Comparison of ENCODE assay signal across 1 cellular context in genomic region chr17:60102015-60102631, GRCh38.
TF ChIP-seq lines count a peak whose summit lies in the region.

No MANE protein-coding gene starts in this region.

TF ChIP-seq in K562, 482 proteins besides CTCF, POLR2A, EP300 and RAD21:
- TF ChIP-seq PRDM10 (IDR thresholded peaks at IDR 0.05; ENCODE audit: partially characterized antibody) = peak; percentile 72
- 0 out of 2 replicates have a peak, but pooled peaks have one; percentile 36 for TF ChIP-seq MGA (IDR thresholded peaks at IDR 0.05)
- TF ChIP-seq ZBTB11 (CRISPR knock-in tag; IDR thresholded peaks at IDR 0.05) = peak in 1 of 3 experiments; percentile 78; a peak in 2 of 6 replicates
